ENCODE assay signal across 1 cellular context in the genomic region with DNA sequence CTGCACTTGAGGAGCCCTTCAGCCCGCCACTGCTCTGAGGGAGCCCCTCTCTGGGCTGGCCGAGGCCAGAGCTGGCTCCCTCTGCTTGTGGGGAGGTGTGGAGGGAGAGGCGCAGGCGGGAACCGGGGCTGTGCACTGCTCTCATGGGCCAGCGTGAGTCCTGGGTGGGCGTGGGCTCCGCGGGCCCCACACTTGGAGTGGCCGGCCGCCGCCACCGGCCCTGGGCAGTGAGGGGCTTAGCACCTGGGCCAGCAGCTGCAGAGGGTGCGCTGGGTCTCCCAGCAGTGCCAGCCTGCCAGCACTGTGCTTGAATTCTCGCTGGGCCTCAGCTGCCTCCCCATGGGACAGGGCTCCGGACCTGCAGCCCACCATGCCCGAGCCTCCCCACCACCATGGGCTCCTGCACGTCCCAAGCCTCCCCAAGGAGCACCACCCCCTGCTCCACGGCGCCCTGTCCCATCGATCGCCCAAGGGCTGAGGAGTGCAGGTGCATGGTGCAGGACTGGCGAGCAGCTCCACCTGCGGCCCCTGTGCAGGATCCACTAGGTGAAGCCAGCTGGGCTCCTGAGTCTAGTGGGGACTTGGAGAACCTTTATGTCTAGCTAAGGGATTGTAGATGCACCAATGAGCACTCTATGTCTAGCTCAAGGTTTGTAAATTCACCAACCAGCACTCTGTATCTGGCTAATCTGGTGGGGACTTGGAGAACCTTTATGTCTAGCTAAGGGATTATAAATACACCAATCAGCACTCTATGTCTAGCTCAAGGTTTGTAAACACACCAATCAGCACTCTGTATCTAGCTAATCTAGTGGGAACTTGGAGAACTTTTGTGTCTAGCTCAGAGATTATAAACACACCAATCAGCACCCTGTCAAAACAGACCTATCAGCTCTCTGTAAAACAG.
TF ChIP-seq lines count a peak whose summit lies in the region.
"Not testable (repeated sequence)": the region's sequence is repeated elsewhere in the genome, so short reads cannot be mapped to it uniquely, and the experiment has no call there.

No MANE protein-coding gene starts in this region.

TF ChIP-seq in HepG2, 621 proteins besides CTCF, POLR2A, EP300 and RAD21 (continued from another document):
- TF ChIP-seq, protein P1, sequence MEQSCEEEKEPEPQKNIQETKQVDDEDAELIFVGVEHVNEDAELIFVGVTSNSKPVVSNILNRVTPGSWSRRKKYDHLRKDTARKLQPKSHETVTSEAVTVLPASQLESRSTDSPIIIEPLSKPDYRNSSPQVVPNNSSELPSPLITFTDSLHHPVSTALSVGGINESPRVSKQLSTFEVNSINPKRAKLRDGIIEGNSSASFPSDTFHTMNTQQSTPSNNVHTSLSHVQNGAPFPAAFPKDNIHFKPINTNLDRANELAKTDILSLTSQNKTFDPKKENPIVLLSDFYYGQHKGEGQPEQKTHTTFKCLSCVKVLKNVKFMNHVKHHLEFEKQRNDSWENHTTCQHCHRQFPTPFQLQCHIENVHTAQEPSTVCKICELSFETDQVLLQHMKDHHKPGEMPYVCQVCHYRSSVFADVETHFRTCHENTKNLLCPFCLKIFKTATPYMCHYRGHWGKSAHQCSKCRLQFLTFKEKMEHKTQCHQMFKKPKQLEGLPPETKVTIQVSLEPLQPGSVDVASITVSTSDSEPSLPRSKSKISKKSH (CRISPR knock-in tag; IDR thresholded peaks at IDR 0.05; ENCODE audit: borderline replicate concordance), result peak; percentile 70
- peak; percentile 86; the same call in 1 of the 2 replicates for TF ChIP-seq ZNF850 (CRISPR knock-in tag; conservative IDR thresholded peaks at IDR 0.05)
- TF ChIP-seq NRL (CRISPR knock-in tag; IDR thresholded peaks at IDR 0.05; ENCODE audit: borderline replicate concordance), result peak; percentile 68; the same call in 1 of the 2 replicates
- peak; percentile 42 for TF ChIP-seq AGO1 (IDR thresholded peaks at IDR 0.05; ENCODE audit: low read depth, low read length, poor library complexity, severe bottlenecking)
- peak; percentile 18; the same call in 1 of the 2 replicates for TF ChIP-seq ZFYVE20 (CRISPR knock-in tag; IDR thresholded peaks at IDR 0.05; ENCODE audit: borderline replicate concordance, low read depth)
- TF ChIP-seq HES4 (CRISPR knock-in tag; IDR thresholded peaks at IDR 0.05; ENCODE audit: borderline replicate concordance), result 0 out of 2 replicates have a peak, but pooled peaks have one; percentile 19
- 0 out of 2 replicates have a peak, but pooled peaks have one; percentile 17 for TF ChIP-seq NONO (IDR thresholded peaks at IDR 0.05)
- not testable (repeated sequence) for TF ChIP-seq NONO (CRISPR knock-in tag; conservative IDR thresholded peaks at IDR 0.05); ATF7 (CRISPR knock-in tag; IDR thresholded peaks at IDR 0.05); FOXA1 (CRISPR knock-in tag; IDR thresholded peaks at IDR 0.05)
- TF ChIP-seq ATM (IDR thresholded peaks at IDR 0.05; ENCODE audit: borderline replicate concordance), result 0 out of 2 replicates have a peak, but pooled peaks have one; percentile 59
- 0 out of 2 replicates have a peak, but pooled peaks have one; percentile 47 for TF ChIP-seq ZNF253 (CRISPR knock-in tag; IDR thresholded peaks at IDR 0.05; ENCODE audit: borderline replicate concordance)
- TF ChIP-seq PTBP1 (IDR thresholded peaks at IDR 0.05; ENCODE audit: low read depth, low read length, poor library complexity, severe bottlenecking), result peak; percentile 47
- TF ChIP-seq, protein P2, sequence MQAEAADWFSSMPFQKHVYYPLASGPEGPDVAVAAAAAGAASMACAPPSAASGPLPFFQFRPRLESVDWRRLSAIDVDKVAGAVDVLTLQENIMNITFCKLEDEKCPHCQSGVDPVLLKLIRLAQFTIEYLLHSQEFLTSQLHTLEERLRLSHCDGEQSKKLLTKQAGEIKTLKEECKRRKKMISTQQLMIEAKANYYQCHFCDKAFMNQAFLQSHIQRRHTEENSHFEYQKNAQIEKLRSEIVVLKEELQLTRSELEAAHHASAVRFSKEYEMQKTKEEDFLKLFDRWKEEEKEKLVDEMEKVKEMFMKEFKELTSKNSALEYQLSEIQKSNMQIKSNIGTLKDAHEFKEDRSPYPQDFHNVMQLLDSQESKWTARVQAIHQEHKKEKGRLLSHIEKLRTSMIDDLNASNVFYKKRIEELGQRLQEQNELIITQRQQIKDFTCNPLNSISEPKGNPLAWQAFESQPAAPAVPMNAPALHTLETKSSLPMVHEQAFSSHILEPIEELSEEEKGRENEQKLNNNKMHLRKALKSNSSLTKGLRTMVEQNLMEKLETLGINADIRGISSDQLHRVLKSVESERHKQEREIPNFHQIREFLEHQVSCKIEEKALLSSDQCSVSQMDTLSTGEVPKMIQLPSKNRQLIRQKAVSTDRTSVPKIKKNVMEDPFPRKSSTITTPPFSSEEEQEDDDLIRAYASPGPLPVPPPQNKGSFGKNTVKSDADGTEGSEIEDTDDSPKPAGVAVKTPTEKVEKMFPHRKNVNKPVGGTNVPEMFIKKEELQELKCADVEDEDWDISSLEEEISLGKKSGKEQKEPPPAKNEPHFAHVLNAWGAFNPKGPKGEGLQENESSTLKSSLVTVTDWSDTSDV (CRISPR knock-in tag; IDR thresholded peaks at IDR 0.05), result 0 out of 2 replicates have a peak, but pooled peaks have one; percentile 47
- 0 out of 2 replicates have a peak, but pooled peaks have one; percentile 16 for TF ChIP-seq ATF7 (IDR thresholded peaks at IDR 0.05)
- 0 out of 2 replicates have a peak, but pooled peaks have one; percentile 53 for TF ChIP-seq PCBP1 (IDR thresholded peaks at IDR 0.05; ENCODE audit: borderline replicate concordance, low read depth, low read length)
- TF ChIP-seq FOXA1 (IDR thresholded peaks at IDR 0.05), result peak; percentile 20; the same call in 1 of the 2 replicates
- 0 out of 2 replicates have a peak, but pooled peaks have one; percentile 48 for TF ChIP-seq CENPT (CRISPR knock-in tag; IDR thresholded peaks at IDR 0.05; ENCODE audit: low read depth)
- 0 out of 2 replicates have a peak, but pooled peaks have one; percentile 54 for TF ChIP-seq ZNF343 (CRISPR knock-in tag; IDR thresholded peaks at IDR 0.05)
- TF ChIP-seq, protein P3, sequence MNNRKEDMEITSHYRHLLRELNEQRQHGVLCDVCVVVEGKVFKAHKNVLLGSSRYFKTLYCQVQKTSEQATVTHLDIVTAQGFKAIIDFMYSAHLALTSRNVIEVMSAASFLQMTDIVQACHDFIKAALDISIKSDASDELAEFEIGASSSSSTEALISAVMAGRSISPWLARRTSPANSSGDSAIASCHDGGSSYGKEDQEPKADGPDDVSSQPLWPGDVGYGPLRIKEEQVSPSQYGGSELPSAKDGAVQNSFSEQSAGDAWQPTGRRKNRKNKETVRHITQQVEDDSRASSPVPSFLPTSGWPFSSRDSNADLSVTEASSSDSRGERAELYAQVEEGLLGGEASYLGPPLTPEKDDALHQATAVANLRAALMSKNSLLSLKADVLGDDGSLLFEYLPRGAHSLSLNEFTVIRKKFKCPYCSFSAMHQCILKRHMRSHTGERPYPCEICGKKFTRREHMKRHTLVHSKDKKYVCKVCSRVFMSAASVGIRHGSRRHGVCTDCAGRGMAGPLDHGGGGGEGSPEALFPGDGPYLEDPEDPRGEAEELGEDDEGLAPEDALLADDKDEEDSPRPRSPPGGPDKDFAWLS (CRISPR knock-in tag; IDR thresholded peaks at IDR 0.05; ENCODE audit: borderline replicate concordance), result peak; percentile 50; the same call in 1 of the 2 replicates
- TF ChIP-seq, protein P4, sequence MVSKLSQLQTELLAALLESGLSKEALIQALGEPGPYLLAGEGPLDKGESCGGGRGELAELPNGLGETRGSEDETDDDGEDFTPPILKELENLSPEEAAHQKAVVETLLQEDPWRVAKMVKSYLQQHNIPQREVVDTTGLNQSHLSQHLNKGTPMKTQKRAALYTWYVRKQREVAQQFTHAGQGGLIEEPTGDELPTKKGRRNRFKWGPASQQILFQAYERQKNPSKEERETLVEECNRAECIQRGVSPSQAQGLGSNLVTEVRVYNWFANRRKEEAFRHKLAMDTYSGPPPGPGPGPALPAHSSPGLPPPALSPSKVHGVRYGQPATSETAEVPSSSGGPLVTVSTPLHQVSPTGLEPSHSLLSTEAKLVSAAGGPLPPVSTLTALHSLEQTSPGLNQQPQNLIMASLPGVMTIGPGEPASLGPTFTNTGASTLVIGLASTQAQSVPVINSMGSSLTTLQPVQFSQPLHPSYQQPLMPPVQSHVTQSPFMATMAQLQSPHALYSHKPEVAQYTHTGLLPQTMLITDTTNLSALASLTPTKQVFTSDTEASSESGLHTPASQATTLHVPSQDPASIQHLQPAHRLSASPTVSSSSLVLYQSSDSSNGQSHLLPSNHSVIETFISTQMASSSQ (IDR thresholded peaks at IDR 0.05; ENCODE audit: low read depth), result not testable (repeated sequence)
- TF ChIP-seq, protein P4 (CRISPR knock-in tag; IDR thresholded peaks at IDR 0.05; ENCODE audit: borderline replicate concordance), result peak; percentile 14; the same call in 1 of the 2 replicates
- 0 out of 2 replicates have a peak, but pooled peaks have one; percentile 19 for TF ChIP-seq PLRG1 (conservative IDR thresholded peaks at IDR 0.05)
- TF ChIP-seq PAX8 (CRISPR knock-in tag; IDR thresholded peaks at IDR 0.05; ENCODE audit: borderline replicate concordance), result 0 out of 2 replicates have a peak, but pooled peaks have one; percentile 50
- 0 out of 2 replicates have a peak, but pooled peaks have one; percentile 68 for TF ChIP-seq NBN (conservative IDR thresholded peaks at IDR 0.05)
- 0 out of 2 replicates have a peak, but pooled peaks have one; percentile 46 for TF ChIP-seq SRY (CRISPR knock-in tag; IDR thresholded peaks at IDR 0.05)
